In the genomic region with DNA sequence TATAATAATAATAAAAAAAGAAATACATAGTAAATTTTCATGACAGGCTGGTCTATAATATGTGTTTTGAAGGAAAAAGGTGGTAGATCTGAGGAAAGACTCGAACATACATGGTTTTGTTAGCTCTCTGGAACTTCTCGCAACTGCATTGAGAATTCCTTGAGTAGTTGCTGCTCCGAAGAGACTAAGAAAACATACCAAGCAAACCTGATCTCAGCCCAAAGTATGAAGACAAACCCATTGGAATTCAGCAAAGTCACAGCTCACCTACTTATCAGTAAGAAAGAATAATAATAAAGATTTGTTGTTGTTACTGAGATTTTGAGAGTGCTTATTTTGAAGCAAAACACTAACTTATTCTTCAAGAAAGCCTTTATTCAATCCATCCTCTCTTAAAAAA, we compare ENCODE assay signal across 8 cellular contexts.
"Had no signal": no experiment of that assay in that cellular context is flagged by ENCODE, and none has a peak within 500 bp of the region (broad histone marks: within the 10 kb centered on the region; RNA-seq: fewer than 3 reads in every experiment).

No MANE protein-coding gene starts in this region.

- FAIRE-seq: H1, H54, HTR-8/SVneo, K562 had no signal

- H3K4me3 Mint-ChIP-seq: GM23338, H9, HFFc6 had no signal

- H3K4me3 ChIP-seq: GM23338, K562 had no signal

- H3K4me2 ChIP-seq: GM23338 had no signal

- H3K4me1 Mint-ChIP-seq: GM23338, H9 had no signal

- DNase-seq: H9, HFFc6, IMR-90 had no signal

- H3K27ac Mint-ChIP-seq: GM23338, H9, HFFc6 had no signal

- H2AFZ ChIP-seq: GM23338 had no signal
